In genomic region chr4:54539500-54540029, GRCh38 we compare ENCODE assay signal across 7 cellular contexts.
A peak's percentile ranks its signal among the peaks of the same experiment; 100 is the strongest.
DNase-seq lines count a peak whose midpoint lies in the region; ATAC-seq and TF ChIP-seq lines count a peak whose summit lies in the region.

No MANE protein-coding gene starts in this region.

- in situ Hi-C loops in astrocyte of the spinal cord (cut with HindIII; ENCODE audit: low sequenced_read_pairs): no loop called here

- DNase-seq in NCI-H2107 (lab: John Stamatoyannopoulos, UW) (peak; percentile 18), astrocyte of the spinal cord (ENCODE audit: low read depth, low spot score) (peak; percentile 37), iPS DF 6.9 (ENCODE audit: low read depth, low spot score) (peak; percentile 35), MM.1S (no peak)

- H3K9ac ChIP-seq in rectal smooth muscle tissue (ENCODE audit: low read length): no peak overlapping the region
- H3K9ac ChIP-seq in MM.1S (ENCODE audit: low read length): no peak overlapping the region

- H3K4me3 ChIP-seq in astrocyte of the spinal cord (ENCODE audit: low read depth, low read length) (peak overlapping the region; percentile 28), iPS DF 6.9 (ENCODE audit: low read length) (peak overlapping the region; percentile 36; the same call in 1 of the 2 replicates), rectal smooth muscle tissue (ENCODE audit: low read length) (peak overlapping the region; percentile 56), MM.1S (ENCODE audit: low read length) (no peak overlapping the region)

- H3K27me3 ChIP-seq in iPS DF 6.9 (ENCODE audit: control insufficient read depth, insufficient read depth, low read length): no peaks in the 10 kb centered on the region
- H3K27me3 ChIP-seq in rectal smooth muscle tissue (ENCODE audit: control insufficient read depth, insufficient read depth, low read length): no peaks in the 10 kb centered on the region
- no peaks in the 10 kb centered on the region for H3K27me3 ChIP-seq in MM.1S (replicated peaks; ENCODE audit: insufficient read depth, low read length)

- no peaks in the 10 kb centered on the region for H3K9me2 ChIP-seq in MM.1S (replicated peaks; ENCODE audit: insufficient read depth, low read length)

- H3K4me1 ChIP-seq in iPS DF 6.9 (ENCODE audit: control insufficient read depth, insufficient read depth, low read length): no peaks in the 10 kb centered on the region; the same call in 1 of the 2 replicates
- no peaks in the 10 kb centered on the region for H3K4me1 ChIP-seq in rectal smooth muscle tissue (ENCODE audit: control insufficient read depth, insufficient read depth, low read length)
- no peaks in the 10 kb centered on the region for H3K4me1 ChIP-seq in MM.1S (ENCODE audit: low read length)

- H3K9me3 ChIP-seq in iPS DF 6.9 (ENCODE audit: control insufficient read depth, insufficient read depth, low read length) (no peaks in the 10 kb centered on the region), MM.1S (replicated peaks; ENCODE audit: insufficient read depth, low read length) (no peaks in the 10 kb centered on the region)

- H3K79me2 ChIP-seq in MM.1S (ENCODE audit: low read length): no peaks in the 10 kb centered on the region

- WGBS in iPS DF 6.9 (ENCODE audit: insufficient coverage, insufficient read length): no CpG with 5 or more reads among the region's 26 CpGs

- TF ChIP-seq CTCF in astrocyte of the spinal cord (IDR thresholded peaks at IDR 0.05; ENCODE audit: low read depth, low read length) (no peak), MM.1S (IDR thresholded peaks at IDR 0.05; ENCODE audit: low read length) (no peak)

- H4K20me1 ChIP-seq in MM.1S (ENCODE audit: insufficient read depth, low read length): no peaks in the 10 kb centered on the region

- ATAC-seq in GM19455 (IDR thresholded peaks at IDR 0.05; ENCODE audit: unreplicated experiment) (peak; percentile 77), HG02884 (IDR thresholded peaks at IDR 0.05; ENCODE audit: unreplicated experiment) (no peak)

- no peaks in the 10 kb centered on the region for H3F3A ChIP-seq in MM.1S (ENCODE audit: insufficient read depth, low read length)

- no peak overlapping the region for H3K27ac ChIP-seq in iPS DF 6.9 (ENCODE audit: low read length)
- H3K27ac ChIP-seq in rectal smooth muscle tissue (ENCODE audit: low read depth, low read length): no peak overlapping the region
- no peak overlapping the region for H3K27ac ChIP-seq in MM.1S (ENCODE audit: low read length)

- H3K36me3 ChIP-seq in iPS DF 6.9 (ENCODE audit: control insufficient read depth, insufficient read depth, low read length) (no peaks in the 10 kb centered on the region), rectal smooth muscle tissue (ENCODE audit: control insufficient read depth, insufficient read depth, low read length) (no peaks in the 10 kb centered on the region), MM.1S (replicated peaks; ENCODE audit: insufficient read depth, low read length) (no peaks in the 10 kb centered on the region)

- H3K4me2 ChIP-seq in MM.1S (ENCODE audit: low read depth, low read length): no peak overlapping the region

- no peak overlapping the region for H2AFZ ChIP-seq in MM.1S (ENCODE audit: low read length)
